In genomic region chr7:15515201-15515777, GRCh38 we compare ENCODE assay signal across 18 cellular contexts. TPM values are rescaled to one million over a fixed set of nuclear protein-coding genes. Genes with fewer than 3 reads are reported as not detected.
DNase-seq lines count a peak whose midpoint lies in the region; ATAC-seq and TF ChIP-seq lines count a peak whose summit lies in the region.
"Had no signal": no experiment of that assay in that cellular context is flagged by ENCODE, and none has a peak within 500 bp of the region (broad histone marks: within the 10 kb centered on the region; RNA-seq: fewer than 3 reads in every experiment).

No MANE protein-coding gene starts in this region.

- no peak for ATAC-seq in GM23338
- no peak for ATAC-seq in GM18870 (IDR thresholded peaks at IDR 0.05; ENCODE audit: unreplicated experiment)

- H3K36me3 Mint-ChIP-seq in GM23338 (ENCODE audit: low read depth), result peaks cover 4% of the 10 kb centered on the region; the same call in 2 of the 3 replicates
- H3K36me3 Mint-ChIP-seq: activated CD4-positive, alpha-beta memory T cell treated with anti-CD3 and anti-CD28 coated beads for 36 hours; activated naive CD8-positive, alpha-beta T cell treated with anti-CD3 and anti-CD28 coated beads, Interleukin-2, amount 10 ng/mL, durations not matched to agents 7 days and 5 days; CD14-positive monocyte had no signal

- H3K4me1 ChIP-seq in GM23338 (ENCODE audit: insufficient read depth), result peaks cover 29% of the 10 kb centered on the region
- H3K4me1 ChIP-seq: prostate gland had no signal

- peak overlapping the region; percentile 30; the same call in 1 of the 2 replicates for H2AFZ ChIP-seq in GM23338

- H3K4me3 Mint-ChIP-seq in GM23338, result no peak overlapping the region
- H3K4me3 Mint-ChIP-seq: activated CD4-positive, alpha-beta memory T cell treated with anti-CD3 and anti-CD28 coated beads for 36 hours; activated naive CD8-positive, alpha-beta T cell treated with anti-CD3 and anti-CD28 coated beads, Interleukin-2, amount 10 ng/mL, durations not matched to agents 7 days and 5 days; CD14-positive monocyte; central memory CD8-positive, alpha-beta T cell had no signal

- no peak overlapping the region for H3K27ac ChIP-seq in GM23338 (ENCODE audit: low read depth)
- H3K27ac ChIP-seq: prostate gland had no signal

- no peak overlapping the region for H3K27ac Mint-ChIP-seq in GM23338
- H3K27ac Mint-ChIP-seq: activated CD4-positive, alpha-beta memory T cell treated with anti-CD3 and anti-CD28 coated beads for 36 hours; activated naive CD8-positive, alpha-beta T cell treated with anti-CD3 and anti-CD28 coated beads, Interleukin-2, amount 10 ng/mL, durations not matched to agents 7 days and 5 days; CD14-positive monocyte had no signal

- TF ChIP-seq CTCF in GM23338 (conservative IDR thresholded peaks at IDR 0.05; ENCODE audit: low read depth in 2 of 2), result no peak

- H3K4me1 Mint-ChIP-seq in GM23338, result peaks cover 17% of the 10 kb centered on the region
- H3K4me1 Mint-ChIP-seq: activated naive CD8-positive, alpha-beta T cell treated with anti-CD3 and anti-CD28 coated beads, Interleukin-2, amount 10 ng/mL, durations not matched to agents 7 days and 5 days; CD14-positive monocyte; central memory CD8-positive, alpha-beta T cell had no signal

- no peaks in the 10 kb centered on the region for H3K36me3 ChIP-seq in GM23338 (ENCODE audit: insufficient read depth)
- H3K36me3 ChIP-seq: prostate gland had no signal

- H3K27me3 Mint-ChIP-seq in GM23338 (ENCODE audit: insufficient read depth, low read depth, poor library complexity), result peaks cover 2% of the 10 kb centered on the region
- H3K27me3 Mint-ChIP-seq: activated CD4-positive, alpha-beta memory T cell treated with anti-CD3 and anti-CD28 coated beads for 36 hours; activated naive CD8-positive, alpha-beta T cell treated with anti-CD3 and anti-CD28 coated beads, Interleukin-2, amount 10 ng/mL, durations not matched to agents 7 days and 5 days; central memory CD8-positive, alpha-beta T cell had no signal

- DNase-seq in GM23338 (ENCODE audit: low spot score), result peak; percentile 26
- DNase-seq in amniotic epithelial cell (ENCODE audit: low read depth), result peak; percentile 40
- DNase-seq in foreskin melanocyte, result peak; percentile 15
- no peak for DNase-seq in skeletal muscle cell (ENCODE audit: low read depth)
- no peak for DNase-seq in islet precursor cell
- DNase-seq in activated CD4-positive, alpha-beta T cell treated with anti-CD3 and anti-CD28 coated beads, Interleukin-2, amount 50 U/mL, for 4 hours, result no peak
- DNase-seq: activated CD4-positive, alpha-beta memory T cell treated with anti-CD3 and anti-CD28 coated beads for 36 hours; activated naive CD8-positive, alpha-beta T cell treated with anti-CD3 and anti-CD28 coated beads, Interleukin-2, amount 10 ng/mL, durations not matched to agents 7 days and 5 days; activated T-cell treated with anti-CD3 and anti-CD28 coated beads, Interleukin-2, amount 50 U/mL, for 48 hours; DND-41; NCI-H1694; NCI-H510A; OCI-M1 had no signal

- H3K79me2 ChIP-seq in GM23338 (replicated peaks; ENCODE audit: insufficient read depth), result no peaks in the 10 kb centered on the region

- H4K20me1 ChIP-seq in GM23338 (replicated peaks; ENCODE audit: insufficient read depth), result no peaks in the 10 kb centered on the region

- no peaks in the 10 kb centered on the region for H3K27me3 ChIP-seq in GM23338 (ENCODE audit: insufficient read depth)

- peaks cover 8% of the 10 kb centered on the region for H3K9me3 Mint-ChIP-seq in GM23338

- H3K4me3 ChIP-seq in GM23338, result no peak overlapping the region
- H3K4me3 ChIP-seq in skeletal muscle cell (ENCODE audit: low read depth, low read length), result peak overlapping the region; percentile 10
- H3K4me3 ChIP-seq: prostate gland had no signal

- no peak overlapping the region; the same call in 1 of the 2 replicates for H3K4me2 ChIP-seq in GM23338

- H3K9me2 ChIP-seq in GM23338 (ENCODE audit: insufficient read depth), result 0 out of 2 replicates have a peak, but pooled peaks cover 3% of the 10 kb centered on the region

- no peaks in the 10 kb centered on the region for H3F3A ChIP-seq in GM23338 (replicated peaks; ENCODE audit: low read depth)

TF ChIP-seq in GM23338, 12 proteins besides CTCF, POLR2A, EP300 and RAD21 (continues in another document):
- TF ChIP-seq STAT1 (IDR thresholded peaks at IDR 0.05; ENCODE audit: unreplicated experiment) (no peak), CREB1 (CRISPR knock-in tag; IDR thresholded peaks at IDR 0.05; ENCODE audit: low read depth) (no peak)
- TF ChIP-seq, protein P1, sequence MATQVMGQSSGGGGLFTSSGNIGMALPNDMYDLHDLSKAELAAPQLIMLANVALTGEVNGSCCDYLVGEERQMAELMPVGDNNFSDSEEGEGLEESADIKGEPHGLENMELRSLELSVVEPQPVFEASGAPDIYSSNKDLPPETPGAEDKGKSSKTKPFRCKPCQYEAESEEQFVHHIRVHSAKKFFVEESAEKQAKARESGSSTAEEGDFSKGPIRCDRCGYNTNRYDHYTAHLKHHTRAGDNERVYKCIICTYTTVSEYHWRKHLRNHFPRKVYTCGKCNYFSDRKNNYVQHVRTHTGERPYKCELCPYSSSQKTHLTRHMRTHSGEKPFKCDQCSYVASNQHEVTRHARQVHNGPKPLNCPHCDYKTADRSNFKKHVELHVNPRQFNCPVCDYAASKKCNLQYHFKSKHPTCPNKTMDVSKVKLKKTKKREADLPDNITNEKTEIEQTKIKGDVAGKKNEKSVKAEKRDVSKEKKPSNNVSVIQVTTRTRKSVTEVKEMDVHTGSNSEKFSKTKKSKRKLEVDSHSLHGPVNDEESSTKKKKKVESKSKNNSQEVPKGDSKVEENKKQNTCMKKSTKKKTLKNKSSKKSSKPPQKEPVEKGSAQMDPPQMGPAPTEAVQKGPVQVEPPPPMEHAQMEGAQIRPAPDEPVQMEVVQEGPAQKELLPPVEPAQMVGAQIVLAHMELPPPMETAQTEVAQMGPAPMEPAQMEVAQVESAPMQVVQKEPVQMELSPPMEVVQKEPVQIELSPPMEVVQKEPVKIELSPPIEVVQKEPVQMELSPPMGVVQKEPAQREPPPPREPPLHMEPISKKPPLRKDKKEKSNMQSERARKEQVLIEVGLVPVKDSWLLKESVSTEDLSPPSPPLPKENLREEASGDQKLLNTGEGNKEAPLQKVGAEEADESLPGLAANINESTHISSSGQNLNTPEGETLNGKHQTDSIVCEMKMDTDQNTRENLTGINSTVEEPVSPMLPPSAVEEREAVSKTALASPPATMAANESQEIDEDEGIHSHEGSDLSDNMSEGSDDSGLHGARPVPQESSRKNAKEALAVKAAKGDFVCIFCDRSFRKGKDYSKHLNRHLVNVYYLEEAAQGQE (IDR thresholded peaks at IDR 0.05; ENCODE audit: unreplicated experiment), result no peak

RNA-seq across cellular contexts. Expression of gene AGMO, which starts 46.5 kb away (rescaled TPM):
- 0.42 and 3.9 TPM in 2 replicates for total RNA-seq in GM23338 (2014; rRNA removed; shearing (Covaris generic))
- 0.55 and 0.56 TPM in 2 replicates for polyA plus RNA-seq in GM23338 (2016; fragmentation: Nextera tagmentation; extraction: Ambion mirVana)
- total RNA-seq: activated CD4-positive, alpha-beta memory T cell treated with anti-CD3 and anti-CD28 coated beads for 36 hours; activated naive CD8-positive, alpha-beta T cell treated with anti-CD3 and anti-CD28 coated beads, Interleukin-2, amount 10 ng/mL, durations not matched to agents 7 days and 5 days; HT1080 had no signal
- polyA plus RNA-seq: CD14-positive monocyte had no signal

Comparison
In these comparisons a context has a peak if more than half of its experiments do, and no peak if none do; other contexts are left out.
1. DNase-seq: peak in GM23338 (single experiment), amniotic epithelial cell (single experiment) and foreskin melanocyte (single experiment); none in skeletal muscle cell (single experiment), islet precursor cell (single experiment) and activated CD4-positive, alpha-beta T cell treated with anti-CD3 and anti-CD28 coated beads, Interleukin-2, amount 50 U/mL, for 4 hours (0 of 2).